37 cellular contexts compared by ENCODE assay signal in genomic region chr19:3837922-3838321, GRCh38. TPM values are rescaled to one million over a fixed set of nuclear protein-coding genes. Genes with fewer than 3 reads are reported as not detected.
"Had no signal": no experiment of that assay in that cellular context is flagged by ENCODE, and none has a peak within 500 bp of the region (broad histone marks: within the 10 kb centered on the region; RNA-seq: fewer than 3 reads in every experiment).

No MANE protein-coding gene starts in this region.

- H3K4me3 Mint-ChIP-seq: effector memory CD8-positive, alpha-beta T cell; naive thymus-derived CD8-positive, alpha-beta T cell; nephron progenitor cell; stimulated activated effector memory CD8-positive, alpha-beta T cell treated with anti-CD3 and anti-CD28 coated beads, Interleukin-12 subunit alpha, Interleukin-12 subunit beta, amount 100 ng/mL, for 72 hours; type B pancreatic cell had no signal

- H3K9me3 ChIP-seq: esophagus squamous epithelium, left lung, neutrophil, pancreas, stomach, thyroid gland had no signal

- DNase-seq: cortex of kidney; effector memory CD8-positive, alpha-beta T cell; erythroblast; esophagus squamous epithelium; foreskin melanocyte; glutamatergic neuron; heart right ventricle; hippocampal formation; left cardiac atrium; left lung; mesendoderm; naive thymus-derived CD8-positive, alpha-beta T cell; nephron progenitor cell; pancreas; retina; stimulated activated CD4-positive, alpha-beta T cell treated with anti-CD3 and anti-CD28 coated beads, Interleukin-2, amount 100 ng/mL, for 24 hours; stimulated activated CD4-positive, alpha-beta T cell treated with anti-CD3 and anti-CD28 coated beads, Interleukin-4, amount 100 ng/mL, for 24 hours; stimulated activated naive CD4-positive, alpha-beta T cell treated with Interleukin-2 at 50 U/mL for 16 hours; stomach; thyroid gland had no signal

- H3K27ac Mint-ChIP-seq: effector memory CD8-positive, alpha-beta T cell; naive thymus-derived CD8-positive, alpha-beta T cell; type B pancreatic cell had no signal

- H3K9me3 Mint-ChIP-seq: effector memory CD8-positive, alpha-beta T cell; naive thymus-derived CD8-positive, alpha-beta T cell; nephron progenitor cell; stimulated activated effector memory CD8-positive, alpha-beta T cell treated with anti-CD3 and anti-CD28 coated beads, Interleukin-12 subunit alpha, Interleukin-12 subunit beta, amount 100 ng/mL, for 72 hours; type B pancreatic cell had no signal

- H3K36me3 ChIP-seq: esophagus squamous epithelium, heart right ventricle, left lung, neutrophil, pancreas, stomach, thyroid gland had no signal

- H3K36me3 Mint-ChIP-seq: naive thymus-derived CD8-positive, alpha-beta T cell; stimulated activated effector memory CD8-positive, alpha-beta T cell treated with anti-CD3 and anti-CD28 coated beads, Interleukin-12 subunit alpha, Interleukin-12 subunit beta, amount 100 ng/mL, for 72 hours; type B pancreatic cell had no signal

- H3K27ac ChIP-seq: esophagus squamous epithelium, heart right ventricle, left lung, neutrophil, pancreas, stomach, thyroid gland had no signal

- H3K4me1 ChIP-seq: esophagus squamous epithelium, heart right ventricle, left lung, pancreas, stomach, thyroid gland had no signal

- H3K4me1 Mint-ChIP-seq: stimulated activated effector memory CD8-positive, alpha-beta T cell treated with anti-CD3 and anti-CD28 coated beads, Interleukin-12 subunit alpha, Interleukin-12 subunit beta, amount 100 ng/mL, for 72 hours had no signal

- FAIRE-seq: endometrium, islet of Langerhans, pancreas had no signal

- ATAC-seq: effector memory CD8-positive, alpha-beta T cell; heart right ventricle; left cardiac atrium; left lung; naive thymus-derived CD8-positive, alpha-beta T cell; pancreas; sciatic nerve; stimulated activated effector memory CD8-positive, alpha-beta T cell treated with anti-CD3 and anti-CD28 coated beads, Interleukin-12 subunit alpha, Interleukin-12 subunit beta, amount 100 ng/mL, for 72 hours had no signal

- H3K27me3 ChIP-seq: pancreas, thyroid gland had no signal

- H3K4me3 ChIP-seq: esophagus squamous epithelium, heart right ventricle, left lung, pancreas, stomach, thyroid gland had no signal

RNA-seq across cellular contexts. Expression of gene ZFR2, which starts 30.9 kb away (rescaled TPM):
- total RNA-seq: esophagus squamous epithelium, lung microvascular endothelial cell, myocyte, posterior vena cava, pulmonary artery endothelial cell, skeletal muscle tissue, subcutaneous adipose tissue, thyroid gland, urinary bladder had no signal
- polyA plus RNA-seq: heart right ventricle had no signal

RNA-seq across cellular contexts. Expression of gene ATCAY, which starts 42.6 kb away (rescaled TPM):
- total RNA-seq: dermis microvascular lymphatic vessel endothelial cell; esophagus squamous epithelium; heart right ventricle; kidney epithelial cell; left cardiac atrium; left lung; lower leg skin; lung microvascular endothelial cell; myocyte; naive thymus-derived CD8-positive, alpha-beta T cell; omental fat pad; pulmonary artery endothelial cell; sciatic nerve; subcutaneous adipose tissue had no signal
- polyA plus RNA-seq: heart right ventricle had no signal

RNA-seq across cellular contexts. Expression of gene MATK, which starts 51.7 kb away (rescaled TPM):
- total RNA-seq: myocyte had no signal
